Comparison of ENCODE assay signal across 13 cellular contexts in the genomic region with DNA sequence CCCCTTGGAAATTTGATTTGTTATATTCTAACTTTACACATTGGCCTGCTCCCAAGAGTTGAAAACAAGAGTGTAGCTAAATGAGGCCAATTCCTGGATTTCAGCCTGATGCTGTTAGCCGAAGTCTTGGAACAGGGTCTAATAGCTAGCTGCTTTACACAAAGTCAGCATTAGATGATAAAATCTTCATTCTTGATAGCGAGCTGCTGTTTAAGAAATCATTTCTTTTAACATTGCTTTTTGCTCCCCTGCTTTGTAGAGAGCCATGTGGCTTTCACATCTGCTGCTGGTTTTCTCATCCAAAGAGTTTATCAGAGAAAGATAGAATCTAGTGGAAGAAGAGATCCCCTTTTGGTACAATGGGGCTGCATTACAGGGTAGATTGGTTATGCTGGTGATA. TPM values are rescaled to one million over a fixed set of nuclear protein-coding genes. Genes with fewer than 3 reads are reported as not detected.
A peak's percentile ranks its signal among the peaks of the same experiment; 100 is the strongest.
DNase-seq lines count a peak whose midpoint lies in the region; ATAC-seq and TF ChIP-seq lines count a peak whose summit lies in the region.
"Had no signal": no experiment of that assay in that cellular context is flagged by ENCODE, and none has a peak within 500 bp of the region (broad histone marks: within the 10 kb centered on the region; RNA-seq: fewer than 3 reads in every experiment).

No MANE protein-coding gene starts in this region.

- peak; percentile 12 for ATAC-seq in Right ventricle myocardium superior (ENCODE audit: poor library complexity)
- ATAC-seq in Right ventricle myocardium inferior, result no peak
- no peak for ATAC-seq in HG03095 (IDR thresholded peaks at IDR 0.05; ENCODE audit: unreplicated experiment)

- H3K9me3 ChIP-seq in HAP-1, result no peaks in the 10 kb centered on the region; the same call in 1 of the 2 replicates

- no peaks in the 10 kb centered on the region for H3K27me3 ChIP-seq in HAP-1 (ENCODE audit: low read depth)

- DNase-seq in Right ventricle myocardium superior (no peak), Right ventricle myocardium inferior (ENCODE audit: missing footprints) (no peak), SK-N-DZ (ENCODE audit: low spot score) (peak; percentile 56), fibroblast of the aortic adventitia (ENCODE audit: low read depth) (peak; percentile 58), superior temporal gyrus (ENCODE audit: extremely low spot score) (peak; percentile 37), HAP-1 (ENCODE audit: low spot score in 2 of 2) (no peak), NOMO-1 treated with DMSO at 0.1 percent for 48 hours (lab: John Stamatoyannopoulos, UW; ENCODE audit: unreplicated experiment) (no peak)
- DNase-seq: DMS153, GOT3, NCI-H1048, NCI-H187, NCI-H748 treated with DMSO at 0.1 percent for 48 hours had no signal

- H3K36me3 ChIP-seq in HAP-1 (replicated peaks), result peaks cover 9% of the 10 kb centered on the region

- intact Hi-C loops in Right ventricle myocardium superior (cut with DNase I), result no loop called here
- intact Hi-C loops in Right ventricle myocardium inferior (cut with DNase I), result no loop called here

- H3K4me3 ChIP-seq in fibroblast of the aortic adventitia (ENCODE audit: low read depth, low read length), result no peak overlapping the region
- H3K4me3 ChIP-seq in HAP-1, result no peak overlapping the region

- no peak for TF ChIP-seq CTCF in fibroblast of the aortic adventitia (IDR thresholded peaks at IDR 0.05; ENCODE audit: insufficient read depth, low read length)

- H3K4me1 ChIP-seq in HAP-1, result peaks cover 10% of the 10 kb centered on the region

- in situ Hi-C loops in HAP-1 (cut with MboI; ENCODE audit: low sequenced_read_pairs), result no loop called here

RNA-seq across cellular contexts. Expression of gene FBXW8, which starts 22.4 kb away (rescaled TPM):
- total RNA-seq in Right ventricle myocardium superior (5.5 TPM), Right ventricle myocardium inferior (5.4 TPM), fibroblast of the aortic adventitia (ENCODE audit: low replicate concordance) (6.6 and 11.2 TPM in 2 replicates)
- polyA plus RNA-seq in SK-N-DZ (2014; cell fraction: cytosol; rRNA removed), result 27.1 and 30.2 TPM in 2 replicates
- polyA plus RNA-seq in SK-N-DZ (2014; cell fraction: nucleus; rRNA removed), result 30.2 and 38.4 TPM in 2 replicates

RNA-seq across cellular contexts. Expression of gene HRK, which starts 51.9 kb away (rescaled TPM):
- total RNA-seq in Right ventricle myocardium superior, result 0.27 TPM
- 0.11 TPM for total RNA-seq in Right ventricle myocardium inferior
- 8.6 and 9.1 TPM in 2 replicates for polyA plus RNA-seq in SK-N-DZ (2014; cell fraction: cytosol; rRNA removed)
- polyA plus RNA-seq in SK-N-DZ (2014; cell fraction: nucleus; rRNA removed), result 3.0 and 3.3 TPM in 2 replicates
- 0.41 TPM in 1 of 2 replicates, not detected in the other for total RNA-seq in fibroblast of the aortic adventitia (ENCODE audit: low replicate concordance)

Comparison
In these comparisons a context has a peak if more than half of its experiments do, and no peak if none do; other contexts are left out.
1. DNase-seq: peak in SK-N-DZ (single experiment), fibroblast of the aortic adventitia (single experiment) and superior temporal gyrus (single experiment); none in Right ventricle myocardium superior (single experiment), Right ventricle myocardium inferior (single experiment), HAP-1 (0 of 2) and NOMO-1 treated with DMSO at 0.1 percent for 48 hours (single experiment).